1 cellular context compared by ENCODE assay signal in the genomic region with DNA sequence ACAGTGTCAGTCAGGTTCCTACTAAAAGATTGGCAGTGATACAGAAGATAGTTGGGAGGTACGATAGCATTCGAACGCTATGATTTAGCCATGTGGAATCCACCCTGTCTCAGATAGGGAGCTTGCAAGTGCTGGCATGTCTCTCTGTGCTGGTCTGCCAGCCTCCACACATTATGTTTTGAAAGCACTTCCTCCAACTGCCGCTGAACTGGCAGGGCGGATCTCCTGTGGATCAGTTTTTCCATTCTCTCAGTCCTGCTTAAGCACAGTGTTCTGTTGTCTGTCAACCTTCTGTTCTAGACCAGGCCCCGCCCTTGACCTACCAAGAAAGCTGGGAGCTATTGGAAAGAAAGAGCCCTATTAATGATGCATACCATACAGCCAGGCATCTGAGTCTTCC.
TF ChIP-seq lines count a peak whose summit lies in the region.

No MANE protein-coding gene starts in this region.

TF ChIP-seq in WTC11, 78 proteins besides CTCF, POLR2A, EP300 and RAD21 (continued from another document):
- TF ChIP-seq, protein P1, sequence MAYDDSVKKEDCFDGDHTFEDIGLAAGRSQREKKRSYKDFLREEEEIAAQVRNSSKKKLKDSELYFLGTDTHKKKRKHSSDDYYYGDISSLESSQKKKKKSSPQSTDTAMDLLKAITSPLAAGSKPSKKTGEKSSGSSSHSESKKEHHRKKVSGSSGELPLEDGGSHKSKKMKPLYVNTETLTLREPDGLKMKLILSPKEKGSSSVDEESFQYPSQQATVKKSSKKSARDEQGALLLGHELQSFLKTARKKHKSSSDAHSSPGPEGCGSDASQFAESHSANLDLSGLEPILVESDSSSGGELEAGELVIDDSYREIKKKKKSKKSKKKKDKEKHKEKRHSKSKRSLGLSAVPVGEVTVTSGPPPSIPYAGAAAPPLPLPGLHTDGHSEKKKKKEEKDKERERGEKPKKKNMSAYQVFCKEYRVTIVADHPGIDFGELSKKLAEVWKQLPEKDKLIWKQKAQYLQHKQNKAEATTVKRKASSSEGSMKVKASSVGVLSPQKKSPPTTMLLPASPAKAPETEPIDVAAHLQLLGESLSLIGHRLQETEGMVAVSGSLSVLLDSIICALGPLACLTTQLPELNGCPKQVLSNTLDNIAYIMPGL (CRISPR knock-in tag; IDR thresholded peaks at IDR 0.05): no peak
- TF ChIP-seq RELA (CRISPR knock-in tag; IDR thresholded peaks at IDR 0.05; ENCODE audit: borderline replicate concordance) (no peak), ATF3 (CRISPR knock-in tag; conservative IDR thresholded peaks at IDR 0.05) (no peak), JUN (CRISPR knock-in tag; IDR thresholded peaks at IDR 0.05) (no peak), ZNF219 (CRISPR knock-in tag; IDR thresholded peaks at IDR 0.05; ENCODE audit: borderline replicate concordance) (no peak), USF1 (CRISPR knock-in tag; IDR thresholded peaks at IDR 0.05) (no peak), CREB1 (CRISPR knock-in tag; IDR thresholded peaks at IDR 0.05) (no peak), SMAD3 (CRISPR knock-in tag; IDR thresholded peaks at IDR 0.05; ENCODE audit: borderline replicate concordance) (no peak), FOXP1 (CRISPR knock-in tag; IDR thresholded peaks at IDR 0.05; ENCODE audit: borderline replicate concordance) (no peak)
- TF ChIP-seq, protein P2, sequence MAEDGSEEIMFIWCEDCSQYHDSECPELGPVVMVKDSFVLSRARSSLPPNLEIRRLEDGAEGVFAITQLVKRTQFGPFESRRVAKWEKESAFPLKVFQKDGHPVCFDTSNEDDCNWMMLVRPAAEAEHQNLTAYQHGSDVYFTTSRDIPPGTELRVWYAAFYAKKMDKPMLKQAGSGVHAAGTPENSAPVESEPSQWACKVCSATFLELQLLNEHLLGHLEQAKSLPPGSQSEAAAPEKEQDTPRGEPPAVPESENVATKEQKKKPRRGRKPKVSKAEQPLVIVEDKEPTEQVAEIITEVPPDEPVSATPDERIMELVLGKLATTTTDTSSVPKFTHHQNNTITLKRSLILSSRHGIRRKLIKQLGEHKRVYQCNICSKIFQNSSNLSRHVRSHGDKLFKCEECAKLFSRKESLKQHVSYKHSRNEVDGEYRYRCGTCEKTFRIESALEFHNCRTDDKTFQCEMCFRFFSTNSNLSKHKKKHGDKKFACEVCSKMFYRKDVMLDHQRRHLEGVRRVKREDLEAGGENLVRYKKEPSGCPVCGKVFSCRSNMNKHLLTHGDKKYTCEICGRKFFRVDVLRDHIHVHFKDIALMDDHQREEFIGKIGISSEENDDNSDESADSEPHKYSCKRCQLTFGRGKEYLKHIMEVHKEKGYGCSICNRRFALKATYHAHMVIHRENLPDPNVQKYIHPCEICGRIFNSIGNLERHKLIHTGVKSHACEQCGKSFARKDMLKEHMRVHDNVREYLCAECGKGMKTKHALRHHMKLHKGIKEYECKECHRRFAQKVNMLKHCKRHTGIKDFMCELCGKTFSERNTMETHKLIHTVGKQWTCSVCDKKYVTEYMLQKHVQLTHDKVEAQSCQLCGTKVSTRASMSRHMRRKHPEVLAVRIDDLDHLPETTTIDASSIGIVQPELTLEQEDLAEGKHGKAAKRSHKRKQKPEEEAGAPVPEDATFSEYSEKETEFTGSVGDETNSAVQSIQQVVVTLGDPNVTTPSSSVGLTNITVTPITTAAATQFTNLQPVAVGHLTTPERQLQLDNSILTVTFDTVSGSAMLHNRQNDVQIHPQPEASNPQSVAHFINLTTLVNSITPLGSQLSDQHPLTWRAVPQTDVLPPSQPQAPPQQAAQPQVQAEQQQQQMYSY (CRISPR knock-in tag; IDR thresholded peaks at IDR 0.05): no peak
